ENCODE assay signal across 27 cellular contexts in genomic region chr10:43028143-43028542, GRCh38. TPM values are rescaled to one million over a fixed set of nuclear protein-coding genes. Genes with fewer than 3 reads are reported as not detected.
A peak's percentile ranks its signal among the peaks of the same experiment; 100 is the strongest.
DNase-seq lines count a peak whose midpoint lies in the region; ATAC-seq, FAIRE-seq and TF ChIP-seq lines count a peak whose summit lies in the region.
"Had no signal": no experiment of that assay in that cellular context is flagged by ENCODE, and none has a peak within 500 bp of the region (broad histone marks: within the 10 kb centered on the region; RNA-seq: fewer than 3 reads in every experiment).

No MANE protein-coding gene starts in this region.

- no peak overlapping the region for H2AFZ ChIP-seq in H1 (ENCODE audit: low read length)

- no peak for FAIRE-seq in H1 (lab: Jason Lieb, UNC)
- FAIRE-seq: A204.1, GM12878, GM12892, GM18507 had no signal

- CTCF ChIA-PET in H1 (lab: Charles Lee; ENCODE audit: partially characterized antibody), result interaction anchor here (0.6 to 2.4 kb wide), 4 partner anchors 14 to 114 kb away, joined by 3 to 9 read pairs (median 6); no protein-coding TSS in a partner anchor

- no peak overlapping the region for H2BK5ac ChIP-seq in H1 (ENCODE audit: low read depth, low read length)

- H3K4me1 ChIP-seq in BLaER1 (peaks cover 33% of the 10 kb centered on the region), H1 (replicated peaks in 1 of 4; ENCODE audit: control insufficient read depth in 3 of 4, insufficient read depth in 4 of 4, low read length in 3 of 4) (peaks cover 10 to 23% (median 18%) of the 10 kb centered on the region in 4 experiments)
- peaks cover 11 to 38% (median 30%) of the 10 kb centered on the region in 10 experiments for H3K4me1 ChIP-seq in BLaER1 treated with 17β-estradiol and CSF1 and Interleukin-3, amounts not matched to agents 10 nM and 100 nM
- H3K4me1 ChIP-seq: BE2C had no signal

- H2BK120ac ChIP-seq in H1 (replicated peaks; ENCODE audit: low read depth, low read length), result no peak overlapping the region

- WGBS in H1 (ENCODE audit: extremely low coverage in 1 of 2, insufficient coverage in 1 of 2, insufficient read length in 1 of 2, insufficient replicate concordance in 2 of 2, low coverage in 1 of 2, low lambda C conversion rate in 2 of 2, missing lambda C conversion rate in 1 of 2), 2 experiments, result 92% methylated on average over 6 of the region's 6 CpGs; no CpG with 5 or more reads in 1 of the 2 experiments

- DNase-seq in Right ventricle myocardium superior (no peak), left ventricle myocardium superior (no peak), H1 (ENCODE audit: low read depth in 1 of 2, low spot score in 2 of 2) (no peak), NCI-H524 (lab: John Stamatoyannopoulos, UW) (no peak), dermis blood vessel endothelial cell (no peak), cortex of kidney (lab: John Stamatoyannopoulos, UW) (no peak)
- DNase-seq: 8988T; ACHN; BE2C; C1 segment of cervical spinal cord; CD4-positive, alpha-beta memory T cell; CD4-positive, CD25-positive, alpha-beta regulatory T cell; CD8-positive, alpha-beta memory T cell; COR-L47; DMS 273 treated with DMSO at 0.1 percent for 48 hours; DMS153; DMS53; DMS79; DND-41; EL; GDM1 had no signal

- TF ChIP-seq CTCF in H1 (IDR thresholded peaks at IDR 0.05; ENCODE audit: control extremely low read depth in 1 of 3, insufficient read depth in 1 of 3, low read depth in 1 of 3, low read length in 3 of 3), result no peak

- peak overlapping the region; percentile 23; the same call in 1 of the 2 replicates for H2BK20ac ChIP-seq in H1 (ENCODE audit: low read length)

- intact Hi-C loops in Right ventricle myocardium superior (cut with DNase I) (no loop called here), left ventricle myocardium superior (cut with micrococcal nuclease) (no loop called here)

- no peak overlapping the region for H3K14ac ChIP-seq in H1 (ENCODE audit: insufficient read length)

- no peak overlapping the region for H2AK5ac ChIP-seq in H1 (ENCODE audit: low read depth, low read length)

- H3K4ac ChIP-seq in H1 (replicated peaks; ENCODE audit: insufficient read length, low read depth, low read length), result no peak overlapping the region

- no peak for TF ChIP-seq RAD21 in H1 (IDR thresholded peaks at IDR 0.05 in 1 of 2, conservative IDR thresholded peaks at IDR 0.05 in 1 of 2; ENCODE audit: low read depth in 2 of 2, low read length in 2 of 2)

- H3K79me2 ChIP-seq in H1 (ENCODE audit: control insufficient read depth in 1 of 2, insufficient read depth in 2 of 2, low read length in 2 of 2), result no peaks in the 10 kb centered on the region

- POLR2A ChIA-PET in H1 (lab: Charles Lee; ENCODE audit: partially characterized antibody), result no interaction called here

- peak overlapping the region; percentile 82 for H2BK15ac ChIP-seq in H1 (ENCODE audit: low read length)

- H4K91ac ChIP-seq in H1 (replicated peaks; ENCODE audit: insufficient read length, low read length), result no peak overlapping the region

- peak overlapping the region; percentile 81 for H3K4me2 ChIP-seq in BLaER1
- H3K4me2 ChIP-seq in BLaER1 treated with 17β-estradiol and CSF1 and Interleukin-3, amounts not matched to agents 10 nM and 100 nM, result peak overlapping the region in 6 of 11 experiments; percentile 74 to 94 (median 92); a peak in 8 of 22 replicates
- H3K4me2 ChIP-seq in H1 (ENCODE audit: insufficient read depth in 1 of 2, low read depth in 2 of 2, low read length in 2 of 2), result no peak overlapping the region; a peak in 1 of 4 replicates

- no peak overlapping the region for H4K8ac ChIP-seq in H1 (ENCODE audit: extremely low read depth, insufficient read depth, low read length)

- no peak overlapping the region for H3K27ac ChIP-seq in BLaER1
- no peak overlapping the region for H3K27ac ChIP-seq in BLaER1 treated with 17β-estradiol and CSF1 and Interleukin-3, amounts not matched to agents 10 nM and 100 nM
- H3K27ac ChIP-seq in H1 (ENCODE audit: low read depth, low read length), result 0 out of 2 replicates have a peak overlapping the region, but pooled peaks have one; percentile 33

- no peak overlapping the region for H3K56ac ChIP-seq in H1 (replicated peaks; ENCODE audit: insufficient read length, low read depth, low read length)

- H3K18ac ChIP-seq in H1 (ENCODE audit: extremely low read depth, low read length), result peak overlapping the region; percentile 78; the same call in 1 of the 2 replicates

- H4K20me1 ChIP-seq in BLaER1 (no peaks in the 10 kb centered on the region), H1 (replicated peaks in 1 of 2; ENCODE audit: control insufficient read depth in 1 of 2, insufficient read depth in 2 of 2, low read length in 2 of 2) (no peaks in the 10 kb centered on the region)
- H4K20me1 ChIP-seq in BLaER1 treated with 17β-estradiol and CSF1 and Interleukin-3, amounts not matched to agents 10 nM and 100 nM, result no peaks in the 10 kb centered on the region

- no peak for TF ChIP-seq EP300 in H1 (IDR thresholded peaks at IDR 0.05; ENCODE audit: borderline replicate concordance in 1 of 2, low read depth in 2 of 2, low read length in 2 of 2)

- H3K4me3 ChIP-seq in BLaER1 (no peak overlapping the region), H1 (ENCODE audit: extremely low read depth in 1 of 4, insufficient read depth in 2 of 4, low read depth in 3 of 4, low read length in 4 of 4) (no peak overlapping the region)
- no peak overlapping the region for H3K4me3 ChIP-seq in BLaER1 treated with 17β-estradiol and CSF1 and Interleukin-3, amounts not matched to agents 10 nM and 100 nM
- H3K4me3 ChIP-seq: GM12878 had no signal

- H3K36me3 ChIP-seq in BLaER1 (no peaks in the 10 kb centered on the region), H1 (ENCODE audit: control insufficient read depth in 2 of 4, insufficient read depth in 4 of 4, low read length in 3 of 4) (no peaks in the 10 kb centered on the region)
- no peaks in the 10 kb centered on the region for H3K36me3 ChIP-seq in BLaER1 treated with 17β-estradiol and CSF1 and Interleukin-3, amounts not matched to agents 10 nM and 100 nM
- H3K36me3 ChIP-seq: BE2C had no signal

- TF ChIP-seq POLR2A in H1 (IDR thresholded peaks at IDR 0.05; ENCODE audit: control extremely low read depth in 1 of 2, low read depth in 2 of 2, low read length in 2 of 2), result no peak

- H4K5ac ChIP-seq in H1 (ENCODE audit: insufficient read length, low read depth, low read length), result no peak overlapping the region

- H3K9me3 ChIP-seq in BLaER1 (peaks cover 30% of the 10 kb centered on the region), H1 (ENCODE audit: insufficient read depth in 2 of 2, low read depth in 1 of 2, low read length in 1 of 2) (peaks cover 0 to 5% of the 10 kb centered on the region in 2 experiments; a peak in 1 of 4 replicates)
- peaks cover 28 to 40% (median 34%) of the 10 kb centered on the region in 11 experiments for H3K9me3 ChIP-seq in BLaER1 treated with 17β-estradiol and CSF1 and Interleukin-3, amounts not matched to agents 10 nM and 100 nM (replicated peaks in 1 of 11)

- peaks cover 4% of the 10 kb centered on the region; the same call in 1 of the 2 replicates for H3K23me2 ChIP-seq in H1 (ENCODE audit: low read depth, low read length)

- no peak overlapping the region for H3K9ac ChIP-seq in BLaER1
- no peak overlapping the region for H3K9ac ChIP-seq in BLaER1 treated with 17β-estradiol and CSF1 and Interleukin-3, amounts not matched to agents 10 nM and 100 nM
- H3K9ac ChIP-seq in H1 (replicated peaks in 1 of 4; ENCODE audit: extremely low read depth in 1 of 4, low read depth in 3 of 4, low read length in 3 of 4), result no peak overlapping the region

- H2BK12ac ChIP-seq in H1 (ENCODE audit: low read depth, low read length), result peak overlapping the region; percentile 30; the same call in 1 of the 2 replicates

- ATAC-seq in Right ventricle myocardium superior (ENCODE audit: poor library complexity) (peak; percentile 27), left ventricle myocardium superior (no peak)
- ATAC-seq: GM12878 had no signal

- H3K79me1 ChIP-seq in H1 (ENCODE audit: low read depth, low read length), result no peaks in the 10 kb centered on the region

- no peak overlapping the region for H3K23ac ChIP-seq in H1 (ENCODE audit: insufficient read length)

- no peaks in the 10 kb centered on the region for H3K27me3 ChIP-seq in BLaER1
- H3K27me3 ChIP-seq in BLaER1 treated with 17β-estradiol and CSF1 and Interleukin-3, amounts not matched to agents 10 nM and 100 nM, result no peaks in the 10 kb centered on the region
- peaks cover 0 to 26% (median 18%) of the 10 kb centered on the region in 4 experiments; a peak in 6 of 7 replicates for H3K27me3 ChIP-seq in H1 (replicated peaks in 1 of 4; ENCODE audit: control insufficient read depth in 3 of 4, extremely low read depth in 1 of 4, insufficient read depth in 3 of 4, low read length in 3 of 4)
- H3K27me3 ChIP-seq: BE2C had no signal

TF ChIP-seq in H1, 55 proteins besides CTCF, POLR2A, EP300 and RAD21 (continues in another document):
- TF ChIP-seq ASH2L (IDR thresholded peaks at IDR 0.05; ENCODE audit: low read length) (no peak), TCF12 (IDR thresholded peaks at IDR 0.05; ENCODE audit: low read depth, low read length) (no peak), HDAC2 (IDR thresholded peaks at IDR 0.05; ENCODE audit: borderline replicate concordance in 1 of 2, low read depth in 2 of 2, low read length in 2 of 2) (no peak), CHD2 (IDR thresholded peaks at IDR 0.05; ENCODE audit: low read length) (no peak), SP4 (IDR thresholded peaks at IDR 0.05; ENCODE audit: low read length) (no peak), KDM1A (IDR thresholded peaks at IDR 0.05; ENCODE audit: borderline replicate concordance, low read length) (no peak), TBP (IDR thresholded peaks at IDR 0.05; ENCODE audit: low read depth, low read length) (no peak), SIRT6 (IDR thresholded peaks at IDR 0.05; ENCODE audit: low read length) (no peak), RXRA (IDR thresholded peaks at IDR 0.05; ENCODE audit: insufficient read depth, low read depth, low read length) (no peak), CHD1 (IDR thresholded peaks at IDR 0.05; ENCODE audit: low read depth, low read length) (no peak), MAFK (IDR thresholded peaks at IDR 0.05; ENCODE audit: low read depth, low read length) (no peak), TEAD4 (IDR thresholded peaks at IDR 0.05; ENCODE audit: low read depth, low read length) (no peak), GABPA (IDR thresholded peaks at IDR 0.05; ENCODE audit: borderline replicate concordance, insufficient read depth, low read length) (no peak)

RNA-seq across cellular contexts. Expression of gene RET, which starts 48.7 kb away (rescaled TPM):
- 6.6 TPM for total RNA-seq in Right ventricle myocardium superior
- 8.4 TPM for total RNA-seq in left ventricle myocardium superior
- 8.4 TPM in 2 replicates for total RNA-seq in H1 (2021; fragmentation: NEBNext Ultra II Directional; extraction: Animal tissue kit (Norgen Biotek cat#: 25700))
- 6.7 and 10.4 TPM in 2 replicates for polyA plus RNA-seq in H1 (2011; rRNA removed)
- polyA plus RNA-seq in H1 (2011; cell fraction: cytosol; rRNA removed), result 6.4 TPM
- 16.4 TPM for polyA plus RNA-seq in H1 (2011; cell fraction: nucleus; rRNA removed)
- 5.8 to 8.4 TPM (median 8.3 TPM) in 4 replicates for polyA plus RNA-seq in H1 (2012, experiment 1 of 2)
- 5.1 TPM for polyA plus RNA-seq in H1 (2012, experiment 2 of 2)
- 8.0 TPM for polyA plus RNA-seq in H1 (2013, experiment 1 of 2)
- polyA plus RNA-seq in H1 (2013, experiment 2 of 2), result 7.6 TPM
- polyA minus RNA-seq in H1 (2011; rRNA and poly(A)+ RNA removed), result 3.6 and 5.9 TPM in 2 replicates
- polyA minus RNA-seq in H1 (2011; cell fraction: cytosol; rRNA and poly(A)+ RNA removed), result 7.3 TPM
- 9.4 TPM for polyA minus RNA-seq in H1 (2011; cell fraction: nucleus; rRNA and poly(A)+ RNA removed)
- 1.0 and 1.2 TPM in 2 replicates for total RNA-seq in dermis blood vessel endothelial cell
- total RNA-seq: CD4-positive, alpha-beta memory T cell; GM12878 had no signal
- polyA plus RNA-seq: CD4-positive, alpha-beta memory T cell; CD4-positive, CD25-positive, alpha-beta regulatory T cell; GM12878 had no signal

Comparison
In these comparisons a context has a peak if more than half of its experiments do, and no peak if none do; other contexts are left out.
1. H3K4me2 ChIP-seq: peak in BLaER1 (single experiment) and BLaER1 treated with 17β-estradiol and CSF1 and Interleukin-3, amounts not matched to agents 10 nM and 100 nM (6 of 11); none in H1 (0 of 2).